In genomic region chr17:4834621-4835020, GRCh38 we compare ENCODE assay signal across 1 cellular context.
TF ChIP-seq lines count a peak whose summit lies in the region.

No MANE protein-coding gene starts in this region.

TF ChIP-seq in A549, 52 proteins besides CTCF, POLR2A, EP300 and RAD21 (continued from another document):
- TF ChIP-seq E2F6 (IDR thresholded peaks at IDR 0.05; ENCODE audit: borderline replicate concordance, low read depth) (no peak), TFCP2L1 (CRISPR knock-in tag; IDR thresholded peaks at IDR 0.05) (no peak), MAX (IDR thresholded peaks at IDR 0.05) (no peak), BCL3 (IDR thresholded peaks at IDR 0.05) (no peak)
